8 cellular contexts compared by ENCODE assay signal in genomic region chr16:30335028-30335597, GRCh38. TPM values are rescaled to one million over a fixed set of nuclear protein-coding genes. Genes with fewer than 3 reads are reported as not detected.
DNase-seq lines count a peak whose midpoint lies in the region; ATAC-seq and TF ChIP-seq lines count a peak whose summit lies in the region.
"Not testable (repeated sequence)": the region's sequence is repeated elsewhere in the genome, so short reads cannot be mapped to it uniquely, and the experiment has no call there.

No MANE protein-coding gene starts in this region.

- ATAC-seq in GM18907 (IDR thresholded peaks at IDR 0.05; ENCODE audit: unreplicated experiment) (peak; percentile 76), HG03139 (IDR thresholded peaks at IDR 0.05; ENCODE audit: unreplicated experiment) (peak; percentile 64)

- H3K27ac Mint-ChIP-seq in immature natural killer cell = peak overlapping the region; percentile 77 to 93 (median 84)

- dilution Hi-C loops in mammary epithelial cell (cut with HindIII; ENCODE audit: low sequenced_read_pairs) = not testable (repeated sequence)

- not testable (repeated sequence) for H4K20me1 ChIP-seq in mammary epithelial cell (ENCODE audit: insufficient read depth, low read length)
- peaks cover 27% of the 10 kb centered on the region for H4K20me1 ChIP-seq in smooth muscle cell (ENCODE audit: low read depth)

- H3K27ac ChIP-seq in mammary epithelial cell (ENCODE audit: insufficient read depth, low read depth, low read length) (peak overlapping the region; percentile 68), smooth muscle cell (ENCODE audit: low read depth) (peak overlapping the region; percentile 93)

- H3F3A ChIP-seq in smooth muscle cell (ENCODE audit: low read depth) = not testable (repeated sequence)

- intact Hi-C loops in mammary epithelial cell (cut with micrococcal nuclease) = loop anchor here (1.0 kb wide), 1 partner anchor 20 kb away; the partner anchor contains the start of gene CD2BP2

- H3K9me3 Mint-ChIP-seq in immature natural killer cell = not testable (repeated sequence)

- H3K4me3 Mint-ChIP-seq in immature natural killer cell = peak overlapping the region; percentile 85 to 89 (median 86)

- H3K36me3 ChIP-seq in mammary epithelial cell (ENCODE audit: insufficient read depth, low read length); smooth muscle cell (ENCODE audit: low read depth): not testable (repeated sequence)

- H3K79me2 ChIP-seq in mammary epithelial cell (ENCODE audit: insufficient read depth, low read length) (peaks cover 28% of the 10 kb centered on the region), smooth muscle cell (ENCODE audit: low read depth) (peaks cover 33% of the 10 kb centered on the region)

- TF ChIP-seq CTCF in mammary epithelial cell (conservative IDR thresholded peaks at IDR 0.05 in 1 of 2, IDR thresholded peaks at IDR 0.05 in 1 of 2; ENCODE audit: extremely low read depth in 1 of 2, insufficient read depth in 1 of 2, low read depth in 1 of 2, low read length in 2 of 2); smooth muscle cell (IDR thresholded peaks at IDR 0.05; ENCODE audit: borderline replicate concordance, insufficient read depth, poor library complexity, severe bottlenecking): not testable (repeated sequence)

- not testable (repeated sequence) for H3K27me3 ChIP-seq in mammary epithelial cell (ENCODE audit: insufficient read depth, low read length); smooth muscle cell (ENCODE audit: low read depth)

- in situ Hi-C loops in ACHN (cut with HindIII; ENCODE audit: low pct_ligation_motif_present, low pct_unique_long_range_greater_than_20kb, low sequenced_read_pairs); mammary epithelial cell (cut with MboI; ENCODE audit: low sequenced_read_pairs in 2 of 2): not testable (repeated sequence)

- DNase-seq in ACHN (peak; percentile 90), NCI-H226 (peak; percentile 67), mammary epithelial cell (peak; percentile 79), immature natural killer cell (peak; percentile 85 to 91 (median 88)), smooth muscle cell (lab: John Stamatoyannopoulos, UW; ENCODE audit: unreplicated experiment) (peak; percentile 51)
- DNase-seq in activated CD4-positive, CD25-positive, alpha-beta regulatory T cell (lab: John Stamatoyannopoulos, UW) = peak; percentile 51 to 76 (median 73)

- H3K9ac ChIP-seq in mammary epithelial cell (ENCODE audit: insufficient read depth, low read length) (peak overlapping the region; percentile 48), smooth muscle cell (ENCODE audit: low read depth) (peak overlapping the region; percentile 91)

- H3K27me3 Mint-ChIP-seq in immature natural killer cell (ENCODE audit: low read depth in 3 of 3) = not testable (repeated sequence)

- H3K4me2 ChIP-seq in mammary epithelial cell (ENCODE audit: insufficient read depth, low read depth, low read length) (peak overlapping the region; percentile 88), smooth muscle cell (peak overlapping the region; percentile 91)

- H3K4me1 ChIP-seq in mammary epithelial cell (ENCODE audit: insufficient read depth, low read length); smooth muscle cell (ENCODE audit: low read depth): not testable (repeated sequence)

- not testable (repeated sequence) for H3K36me3 Mint-ChIP-seq in immature natural killer cell

- CTCF ChIA-PET in mammary epithelial cell (lab: Charles Lee; ENCODE audit: low non-redundant PET) = not testable (repeated sequence)

- H3K4me1 Mint-ChIP-seq in immature natural killer cell = peaks cover 26 to 35% of the 10 kb centered on the region in 2 donors

- BruUV-seq in mammary epithelial cell (replicated peaks; lab: Mats Ljungman, UMichigan) = not testable (repeated sequence)

- H2AFZ ChIP-seq in mammary epithelial cell (ENCODE audit: low read depth, low read length) (peak overlapping the region; percentile 86), smooth muscle cell (ENCODE audit: low read depth) (peak overlapping the region; percentile 82)

- H3K4me3 ChIP-seq in mammary epithelial cell (replicated peaks in 1 of 3; ENCODE audit: insufficient read depth in 1 of 3, low read depth in 2 of 3, low read length in 3 of 3) = peak overlapping the region; percentile 64 to 84 (median 74)
- H3K4me3 ChIP-seq in smooth muscle cell = peak overlapping the region; percentile 87

- H3K9me3 ChIP-seq in mammary epithelial cell (replicated peaks; ENCODE audit: insufficient read depth, low read length); smooth muscle cell (replicated peaks; ENCODE audit: low read depth): not testable (repeated sequence)

- 2% methylated on average over 7 of the region's 70 CpGs for WGBS in mammary epithelial cell (ENCODE audit: low coverage, missing lambda C conversion rate)
- WGBS in smooth muscle cell (ENCODE audit: low lambda C conversion rate) = 5% methylated on average over 30 of the region's 70 CpGs

RNA-seq across cellular contexts. Expression of gene CD2BP2, which starts 20.0 kb away (rescaled TPM):
- 10 to 100 TPM; 38.3 to 55.2 TPM for total RNA-seq in mammary epithelial cell
- polyA plus RNA-seq in mammary epithelial cell = 30.8 TPM
- polyA minus RNA-seq in mammary epithelial cell = 18.2 TPM
- 10 to 100 TPM; 39.9 to 54.3 (median 42.9) TPM for polyA plus RNA-seq in immature natural killer cell
- 30.3 and 33.3 TPM in 2 replicates for total RNA-seq in smooth muscle cell
- 42.0 and 43.5 TPM in 2 replicates for polyA plus RNA-seq in smooth muscle cell

RNA-seq across cellular contexts. Expression of gene TBC1D10B, which starts 35.2 kb away (rescaled TPM):
- 10 to 100 TPM; 27.3 to 45.5 TPM for total RNA-seq in mammary epithelial cell
- 26.3 TPM for polyA plus RNA-seq in mammary epithelial cell
- 49.4 TPM for polyA minus RNA-seq in mammary epithelial cell
- polyA plus RNA-seq in immature natural killer cell = 10 to 100 TPM in 2 of 3 donors, 1 to 10 TPM in 1; 9.5 to 18.5 (median 10.1) TPM
- total RNA-seq in smooth muscle cell = 12.7 and 17.7 TPM in 2 replicates
- polyA plus RNA-seq in smooth muscle cell = 37.1 and 37.4 TPM in 2 replicates

RNA-seq across cellular contexts. Expression of gene MYL11, which starts 39.5 kb away (rescaled TPM):
- total RNA-seq in mammary epithelial cell = not detected
- 0.29 TPM for polyA plus RNA-seq in mammary epithelial cell
- polyA minus RNA-seq in mammary epithelial cell = not detected
- 10 to 100 TPM; 10.9 to 22.2 (median 18.7) TPM for polyA plus RNA-seq in immature natural killer cell
- not detected in 2 replicates for total RNA-seq in smooth muscle cell
- 3.6 and 8.2 TPM in 2 replicates for polyA plus RNA-seq in smooth muscle cell

RNA-seq across cellular contexts. Expression of gene SEPTIN1, which starts 47.2 kb away (rescaled TPM):
- 1 to 10 TPM in 1 of 2 donors, not detected in 1; 2.0 TPM for total RNA-seq in mammary epithelial cell
- 0.03 TPM for polyA plus RNA-seq in mammary epithelial cell
- polyA minus RNA-seq in mammary epithelial cell = not detected
- 100 to 1,000 TPM; 155 to 213 (median 161) TPM for polyA plus RNA-seq in immature natural killer cell
- total RNA-seq in smooth muscle cell = 0.27 TPM in 1 of 2 replicates, not detected in the other
- polyA plus RNA-seq in smooth muscle cell = 2.8 and 3.7 TPM in 2 replicates

Comparison
In these comparisons a context has a peak if more than half of its experiments do, and no peak if none do; other contexts are left out.
1. Peak in every context shown above with its lines: DNase-seq, ATAC-seq, H3K4me3 ChIP-seq and H3K27ac ChIP-seq.